ENCODE assay signal across 1 cellular context in genomic region chr7:46290374-46291061, GRCh38.
TF ChIP-seq lines count a peak whose summit lies in the region.

No MANE protein-coding gene starts in this region.

TF ChIP-seq in GM23338, 12 proteins besides CTCF, POLR2A, EP300 and RAD21 (continued from another document):
- TF ChIP-seq, protein P1, sequence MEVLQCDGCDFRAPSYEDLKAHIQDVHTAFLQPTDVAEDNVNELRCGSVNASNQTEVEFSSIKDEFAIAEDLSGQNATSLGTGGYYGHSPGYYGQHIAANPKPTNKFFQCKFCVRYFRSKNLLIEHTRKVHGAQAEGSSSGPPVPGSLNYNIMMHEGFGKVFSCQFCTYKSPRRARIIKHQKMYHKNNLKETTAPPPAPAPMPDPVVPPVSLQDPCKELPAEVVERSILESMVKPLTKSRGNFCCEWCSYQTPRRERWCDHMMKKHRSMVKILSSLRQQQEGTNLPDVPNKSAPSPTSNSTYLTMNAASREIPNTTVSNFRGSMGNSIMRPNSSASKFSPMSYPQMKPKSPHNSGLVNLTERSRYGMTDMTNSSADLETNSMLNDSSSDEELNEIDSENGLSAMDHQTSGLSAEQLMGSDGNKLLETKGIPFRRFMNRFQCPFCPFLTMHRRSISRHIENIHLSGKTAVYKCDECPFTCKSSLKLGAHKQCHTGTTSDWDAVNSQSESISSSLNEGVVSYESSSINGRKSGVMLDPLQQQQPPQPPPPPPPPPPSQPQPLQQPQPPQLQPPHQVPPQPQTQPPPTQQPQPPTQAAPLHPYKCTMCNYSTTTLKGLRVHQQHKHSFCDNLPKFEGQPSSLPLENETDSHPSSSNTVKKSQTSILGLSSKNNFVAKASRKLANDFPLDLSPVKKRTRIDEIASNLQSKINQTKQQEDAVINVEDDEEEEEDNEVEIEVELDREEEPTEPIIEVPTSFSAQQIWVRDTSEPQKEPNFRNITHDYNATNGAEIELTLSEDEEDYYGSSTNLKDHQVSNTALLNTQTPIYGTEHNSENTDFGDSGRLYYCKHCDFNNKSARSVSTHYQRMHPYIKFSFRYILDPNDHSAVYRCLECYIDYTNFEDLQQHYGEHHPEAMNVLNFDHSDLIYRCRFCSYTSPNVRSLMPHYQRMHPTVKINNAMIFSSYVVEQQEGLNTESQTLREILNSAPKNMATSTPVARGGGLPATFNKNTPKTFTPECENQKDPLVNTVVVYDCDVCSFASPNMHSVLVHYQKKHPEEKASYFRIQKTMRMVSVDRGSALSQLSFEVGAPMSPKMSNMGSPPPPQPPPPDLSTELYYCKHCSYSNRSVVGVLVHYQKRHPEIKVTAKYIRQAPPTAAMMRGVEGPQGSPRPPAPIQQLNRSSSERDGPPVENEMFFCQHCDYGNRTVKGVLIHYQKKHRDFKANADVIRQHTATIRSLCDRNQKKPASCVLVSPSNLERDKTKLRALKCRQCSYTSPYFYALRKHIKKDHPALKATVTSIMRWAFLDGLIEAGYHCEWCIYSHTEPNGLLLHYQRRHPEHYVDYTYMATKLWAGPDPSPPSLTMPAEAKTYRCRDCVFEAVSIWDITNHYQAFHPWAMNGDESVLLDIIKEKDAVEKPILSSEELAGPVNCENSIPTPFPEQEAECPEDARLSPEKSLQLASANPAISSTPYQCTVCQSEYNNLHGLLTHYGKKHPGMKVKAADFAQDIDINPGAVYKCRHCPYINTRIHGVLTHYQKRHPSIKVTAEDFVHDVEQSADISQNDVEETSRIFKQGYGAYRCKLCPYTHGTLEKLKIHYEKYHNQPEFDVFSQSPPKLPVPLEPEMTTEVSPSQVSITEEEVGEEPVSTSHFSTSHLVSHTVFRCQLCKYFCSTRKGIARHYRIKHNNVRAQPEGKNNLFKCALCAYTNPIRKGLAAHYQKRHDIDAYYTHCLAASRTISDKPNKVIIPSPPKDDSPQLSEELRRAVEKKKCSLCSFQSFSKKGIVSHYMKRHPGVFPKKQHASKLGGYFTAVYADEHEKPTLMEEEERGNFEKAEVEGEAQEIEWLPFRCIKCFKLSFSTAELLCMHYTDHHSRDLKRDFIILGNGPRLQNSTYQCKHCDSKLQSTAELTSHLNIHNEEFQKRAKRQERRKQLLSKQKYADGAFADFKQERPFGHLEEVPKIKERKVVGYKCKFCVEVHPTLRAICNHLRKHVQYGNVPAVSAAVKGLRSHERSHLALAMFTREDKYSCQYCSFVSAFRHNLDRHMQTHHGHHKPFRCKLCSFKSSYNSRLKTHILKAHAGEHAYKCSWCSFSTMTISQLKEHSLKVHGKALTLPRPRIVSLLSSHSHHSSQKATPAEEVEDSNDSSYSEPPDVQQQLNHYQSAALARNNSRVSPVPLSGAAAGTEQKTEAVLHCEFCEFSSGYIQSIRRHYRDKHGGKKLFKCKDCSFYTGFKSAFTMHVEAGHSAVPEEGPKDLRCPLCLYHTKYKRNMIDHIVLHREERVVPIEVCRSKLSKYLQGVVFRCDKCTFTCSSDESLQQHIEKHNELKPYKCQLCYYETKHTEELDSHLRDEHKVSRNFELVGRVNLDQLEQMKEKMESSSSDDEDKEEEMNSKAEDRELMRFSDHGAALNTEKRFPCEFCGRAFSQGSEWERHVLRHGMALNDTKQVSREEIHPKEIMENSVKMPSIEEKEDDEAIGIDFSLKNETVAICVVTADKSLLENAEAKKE (CRISPR knock-in tag; IDR thresholded peaks at IDR 0.05): no peak
- TF ChIP-seq ZNF114 (CRISPR knock-in tag; IDR thresholded peaks at IDR 0.05) (no peak), STAT1 (IDR thresholded peaks at IDR 0.05; ENCODE audit: unreplicated experiment) (no peak)
